In genomic region chr5:161846731-161847130, GRCh38 we compare ENCODE assay signal across 15 cellular contexts. TPM values are rescaled to one million over a fixed set of nuclear protein-coding genes. Genes with fewer than 3 reads are reported as not detected.
DNase-seq lines count a peak whose midpoint lies in the region; ATAC-seq and TF ChIP-seq lines count a peak whose summit lies in the region.
"Had no signal": no experiment of that assay in that cellular context is flagged by ENCODE, and none has a peak within 500 bp of the region (broad histone marks: within the 10 kb centered on the region; RNA-seq: fewer than 3 reads in every experiment).

No MANE protein-coding gene starts in this region.

- H3K27me3 Mint-ChIP-seq in WTC11 (ENCODE audit: low read depth) (peaks cover 35% of the 10 kb centered on the region), Calu3 (ENCODE audit: unreplicated experiment) (no peaks in the 10 kb centered on the region)
- peaks cover 31% of the 10 kb centered on the region for H3K27me3 Mint-ChIP-seq in CD4-positive, alpha-beta T cell
- H3K27me3 Mint-ChIP-seq: activated CD8-positive, alpha-beta memory T cell treated with anti-CD3 and anti-CD28 coated beads, Interleukin-2, amount 10 ng/mL, durations not matched to agents 7 days and 5 days had no signal

- intact Hi-C loops in Calu3 (cut with micrococcal nuclease; ENCODE audit: unreplicated experiment), result no loop called here
- intact Hi-C loops in CD4-positive, alpha-beta T cell (cut with DNase I, micrococcal nuclease), result no loop called here

- peak overlapping the region; percentile 93 for H3K4me3 Mint-ChIP-seq in WTC11
- no peak overlapping the region for H3K4me3 Mint-ChIP-seq in Calu3 (ENCODE audit: low read depth, unreplicated experiment)
- no peak overlapping the region for H3K4me3 Mint-ChIP-seq in CD4-positive, alpha-beta T cell
- H3K4me3 Mint-ChIP-seq: activated CD8-positive, alpha-beta memory T cell treated with anti-CD3 and anti-CD28 coated beads, Interleukin-2, amount 10 ng/mL, durations not matched to agents 7 days and 5 days had no signal

- no peaks in the 10 kb centered on the region for H3K9me3 ChIP-seq in CD4-positive, alpha-beta T cell (ENCODE audit: control insufficient read depth, low read length)
- H3K9me3 ChIP-seq: BLaER1 treated with 17β-estradiol and CSF1 and Interleukin-3, amounts not matched to agents 10 nM and 100 nM; ovary; thoracic aorta had no signal

- peaks cover 26% of the 10 kb centered on the region for H3K4me1 Mint-ChIP-seq in WTC11
- no peaks in the 10 kb centered on the region for H3K4me1 Mint-ChIP-seq in Calu3 (ENCODE audit: low read depth, unreplicated experiment)
- H3K4me1 Mint-ChIP-seq in CD4-positive, alpha-beta T cell (ENCODE audit: low read depth), result no peaks in the 10 kb centered on the region
- H3K4me1 Mint-ChIP-seq: activated CD8-positive, alpha-beta memory T cell treated with anti-CD3 and anti-CD28 coated beads, Interleukin-2, amount 10 ng/mL, durations not matched to agents 7 days and 5 days had no signal

- H3K27ac ChIP-seq in CD4-positive, alpha-beta T cell (ENCODE audit: low read depth, low read length), result no peak overlapping the region
- H3K27ac ChIP-seq: BLaER1 treated with 17β-estradiol and CSF1 and Interleukin-3, amounts not matched to agents 10 nM and 100 nM; epithelial cell of prostate; ovary; thoracic aorta had no signal

- no peaks in the 10 kb centered on the region for H3K9me3 Mint-ChIP-seq in WTC11
- H3K9me3 Mint-ChIP-seq in Calu3 (ENCODE audit: low read depth, unreplicated experiment), result no peaks in the 10 kb centered on the region
- H3K9me3 Mint-ChIP-seq in CD4-positive, alpha-beta T cell, result no peaks in the 10 kb centered on the region

- peak; percentile 4 for DNase-seq in ACHN
- DNase-seq in WTC11 (ENCODE audit: low spot score), result peak; percentile 64
- DNase-seq in iris pigment epithelial cell (ENCODE audit: low read depth), result peak; percentile 4
- no peak for DNase-seq in GM13977 (ENCODE audit: low spot score)
- no peak for DNase-seq in Calu3
- DNase-seq in CD4-positive, alpha-beta T cell, result no peak
- no peak for DNase-seq in COR-L47 (lab: John Stamatoyannopoulos, UW)
- DNase-seq: activated CD8-positive, alpha-beta memory T cell treated with anti-CD3 and anti-CD28 coated beads, Interleukin-2, amount 10 ng/mL, durations not matched to agents 7 days and 5 days; IMR-90; left colon; ovary had no signal

- TF ChIP-seq CTCF in WTC11 (IDR thresholded peaks at IDR 0.05) (no peak), GM13977 (IDR thresholded peaks at IDR 0.05; ENCODE audit: extremely low read depth, insufficient read depth, missing control alignments) (no peak), Calu3 (IDR thresholded peaks at IDR 0.05; ENCODE audit: unreplicated experiment) (no peak)
- TF ChIP-seq CTCF in CD4-positive, alpha-beta T cell (IDR thresholded peaks at IDR 0.05), result no peak

- H3K27ac Mint-ChIP-seq in WTC11 (no peak overlapping the region), Calu3 (ENCODE audit: unreplicated experiment) (no peak overlapping the region)
- no peak overlapping the region for H3K27ac Mint-ChIP-seq in CD4-positive, alpha-beta T cell
- H3K27ac Mint-ChIP-seq: activated CD8-positive, alpha-beta memory T cell treated with anti-CD3 and anti-CD28 coated beads, Interleukin-2, amount 10 ng/mL, durations not matched to agents 7 days and 5 days had no signal

- in situ Hi-C loops in ACHN (cut with HindIII; ENCODE audit: low pct_ligation_motif_present, low pct_unique_long_range_greater_than_20kb, low sequenced_read_pairs) (no loop called here), GM13977 (cut with MboI; ENCODE audit: low pct_unique_long_range_greater_than_20kb, low sequenced_read_pairs, unreplicated experiment) (no loop called here)

- CTCF ChIA-PET in WTC11 (lab: Charles Lee), result interaction anchor here (1.4 to 2.1 kb wide), 2 partner anchors 11 to 362 kb away, joined by 4 to 7 read pairs; no protein-coding TSS in a partner anchor
- CTCF ChIA-PET in Calu3 (lab: Charles Lee), result no interaction called here
- CTCF ChIA-PET in CD4-positive, alpha-beta T cell (lab: Charles Lee), result no interaction called here

- H3K36me3 Mint-ChIP-seq in WTC11 (no peaks in the 10 kb centered on the region), Calu3 (ENCODE audit: insufficient read depth, unreplicated experiment) (no peaks in the 10 kb centered on the region)
- no peaks in the 10 kb centered on the region for H3K36me3 Mint-ChIP-seq in CD4-positive, alpha-beta T cell (ENCODE audit: low read depth)
- H3K36me3 Mint-ChIP-seq: activated CD8-positive, alpha-beta memory T cell treated with anti-CD3 and anti-CD28 coated beads, Interleukin-2, amount 10 ng/mL, durations not matched to agents 7 days and 5 days had no signal

- peaks cover 7% of the 10 kb centered on the region for H3K27me3 ChIP-seq in CD4-positive, alpha-beta T cell (ENCODE audit: control insufficient read depth, insufficient read depth, low read length)
- H3K27me3 ChIP-seq: BLaER1 treated with 17β-estradiol and CSF1 and Interleukin-3, amounts not matched to agents 10 nM and 100 nM; ovary had no signal

- peak; percentile 62 for ATAC-seq in HG03520 (IDR thresholded peaks at IDR 0.05; ENCODE audit: unreplicated experiment)
- peak; percentile 89 for ATAC-seq in WTC11
- ATAC-seq in CD4-positive, alpha-beta T cell (ENCODE audit: poor library complexity), result no peak
- ATAC-seq: activated CD8-positive, alpha-beta memory T cell treated with anti-CD3 and anti-CD28 coated beads, Interleukin-2, amount 10 ng/mL, durations not matched to agents 7 days and 5 days; left colon had no signal

- POLR2A ChIA-PET in WTC11 (lab: Charles Lee), result no interaction called here
- POLR2A ChIA-PET in CD4-positive, alpha-beta T cell (lab: Charles Lee), result no interaction called here

- no TSS peak for BruUV-seq in Calu3 (replicated peaks; lab: Mats Ljungman, UMichigan)

TF ChIP-seq in WTC11, 78 proteins besides CTCF, POLR2A, EP300 and RAD21:
- TF ChIP-seq ZSCAN18 (CRISPR knock-in tag; IDR thresholded peaks at IDR 0.05) (no peak), NFE2L1 (CRISPR knock-in tag; IDR thresholded peaks at IDR 0.05) (no peak), FOXP4 (CRISPR knock-in tag; IDR thresholded peaks at IDR 0.05) (peak; percentile 38; the same call in 1 of the 2 replicates), ZNF396 (CRISPR knock-in tag; IDR thresholded peaks at IDR 0.05; ENCODE audit: borderline replicate concordance) (peak; percentile 8; the same call in 1 of the 2 replicates), ZBTB21 (CRISPR knock-in tag; IDR thresholded peaks at IDR 0.05; ENCODE audit: borderline replicate concordance) (no peak), PRRX2 (CRISPR knock-in tag; IDR thresholded peaks at IDR 0.05) (peak; percentile 49; the same call in 1 of the 2 replicates), GABPB1 (CRISPR knock-in tag; IDR thresholded peaks at IDR 0.05) (no peak), TEAD1 (CRISPR knock-in tag; IDR thresholded peaks at IDR 0.05) (no peak), ZNF219 (CRISPR knock-in tag; IDR thresholded peaks at IDR 0.05; ENCODE audit: borderline replicate concordance) (no peak), ATF3 (CRISPR knock-in tag; conservative IDR thresholded peaks at IDR 0.05) (no peak), USF1 (CRISPR knock-in tag; IDR thresholded peaks at IDR 0.05) (no peak; the same call in 1 of the 2 replicates)

RNA-seq across cellular contexts. Expression of gene GABRA1, which starts 1.2 kb away (rescaled TPM):
- 0.48 to 0.57 TPM (median 0.50 TPM) in 3 replicates for total RNA-seq in WTC11 (2021)
- not detected in 2 replicates for total RNA-seq in Calu3 (2022)
- total RNA-seq in CD4-positive, alpha-beta T cell, result not detected
- total RNA-seq: activated CD8-positive, alpha-beta memory T cell treated with anti-CD3 and anti-CD28 coated beads, Interleukin-2, amount 10 ng/mL, durations not matched to agents 7 days and 5 days; IMR-90; left colon; ovary; thoracic aorta had no signal

Comparison
In these comparisons a context has a peak if more than half of its experiments do, and no peak if none do; other contexts are left out.
1. DNase-seq: peak in ACHN (single experiment), WTC11 (single experiment) and iris pigment epithelial cell (single experiment); none in GM13977 (single experiment), Calu3 (single experiment), CD4-positive, alpha-beta T cell (0 of 10) and COR-L47 (single experiment).